In genomic region chr2:223765221-223765775, GRCh38 we compare ENCODE assay signal across 34 cellular contexts.
"Had no signal": no experiment of that assay in that cellular context is flagged by ENCODE, and none has a peak within 500 bp of the region (broad histone marks: within the 10 kb centered on the region; RNA-seq: fewer than 3 reads in every experiment).

No MANE protein-coding gene starts in this region.

- H3K4me1 ChIP-seq: adrenal gland, ascending aorta, gastrocnemius medialis, right lobe of liver, testis, uterus had no signal

- H3K27ac Mint-ChIP-seq: activated naive CD4-positive, alpha-beta T cell treated with anti-CD3 and anti-CD28 coated beads for 36 hours; activated naive CD8-positive, alpha-beta T cell treated with anti-CD3 and anti-CD28 coated beads for 36 hours; activated T-helper 1 cell treated with anti-CD3 and anti-CD28 coated beads, Interleukin-12 subunit alpha, Interleukin-12 subunit beta, Interleukin-2, Interleukin-4 antibody, amounts not matched to agents 30 ng/mL and 10 ng/mL and 1 ng/mL, durations not matched to agents 14 hours and 24 hours and 36 hours; natural killer cell treated with Interleukin-12 subunit alpha and Interleukin-12 subunit beta and Interleukin-15 and Interleukin-18, amount 100 ng/mL, for 72 hours; T-helper 17 cell had no signal

- H3K4me2 ChIP-seq: hepatocyte had no signal

- H3K27me3 ChIP-seq: adrenal gland, ascending aorta, gastrocnemius medialis, hepatocyte, neutrophil, ovary, right lobe of liver, testis, uterus had no signal

- DNase-seq: activated CD4-positive, alpha-beta T cell treated with anti-CD3 and anti-CD28 coated beads for 48 hours; activated CD4-positive, alpha-beta T cell treated with anti-CD3 and anti-CD28 coated beads, Interleukin-2, amount 50 U/mL, for 48 hours; activated CD8-positive, alpha-beta memory T cell treated with anti-CD3 and anti-CD28 coated beads, Interleukin-2, amount 50 U/mL, for 4 hours; activated effector memory CD4-positive, alpha-beta T cell treated with anti-CD3 and anti-CD28 coated beads, Interleukin-2, amount 50 U/mL, for 16 hours; activated naive CD4-positive, alpha-beta T cell treated with anti-CD3 and anti-CD28 coated beads for 36 hours; activated naive CD8-positive, alpha-beta T cell treated with anti-CD3 and anti-CD28 coated beads for 36 hours; activated T-cell treated with anti-CD3 and anti-CD28 coated beads, Interleukin-2, amount 50 U/mL, for 1 hour; adrenal gland; effector CD4-positive, alpha-beta T cell; gastrocnemius medialis; glutamatergic neuron; kidney; left colon; mesendoderm; mucosa of descending colon; ovary; right lobe of liver; stimulated activated CD4-positive, alpha-beta T cell treated with anti-CD3 and anti-CD28 coated beads, Interleukin-12 subunit alpha, Interleukin-12 subunit beta, amount 100 ng/mL, for 4 hours; stimulated activated CD4-positive, alpha-beta T cell treated with anti-CD3 and anti-CD28 coated beads, Interleukin-4, amount 100 ng/mL, for 1 hour; stimulated activated naive CD8-positive, alpha-beta T cell treated with anti-CD3 and anti-CD28 coated beads, Interleukin-15, Interleukin-2, amounts not matched to agents 100 U/mL and 50 U/mL, for 24 hours; T-helper 17 cell; T1000; testis; trophoblast cell; uterus; WERI-Rb-1 had no signal

- H3K27me3 Mint-ChIP-seq: activated naive CD8-positive, alpha-beta T cell treated with anti-CD3 and anti-CD28 coated beads for 36 hours; natural killer cell treated with Interleukin-12 subunit alpha and Interleukin-12 subunit beta and Interleukin-15 and Interleukin-18, amount 100 ng/mL, for 72 hours; progenitor cell of endocrine pancreas; T-helper 17 cell had no signal

- ATAC-seq: activated CD4-positive, CD25-positive, alpha-beta regulatory T cell treated with anti-CD3 and anti-CD28 coated beads, Interleukin-2, amount 50 U/mL, for 24 hours; gastrocnemius medialis; left colon; mucosa of descending colon; natural killer cell treated with Interleukin-12 subunit alpha and Interleukin-12 subunit beta and Interleukin-15 and Interleukin-18, amount 100 ng/mL, for 72 hours; stimulated activated naive CD8-positive, alpha-beta T cell treated with anti-CD3 and anti-CD28 coated beads, Interleukin-15, Interleukin-2, amounts not matched to agents 100 U/mL and 50 U/mL, for 24 hours; T-helper 17 cell had no signal

- H3K36me3 ChIP-seq: adrenal gland, ascending aorta, gastrocnemius medialis, neutrophil, ovary, right lobe of liver, uterus, WERI-Rb-1 had no signal

- H3K9me3 Mint-ChIP-seq: activated naive CD4-positive, alpha-beta T cell treated with anti-CD3 and anti-CD28 coated beads for 36 hours; activated naive CD8-positive, alpha-beta T cell treated with anti-CD3 and anti-CD28 coated beads for 36 hours; activated T-helper 1 cell treated with anti-CD3 and anti-CD28 coated beads, Interleukin-12 subunit alpha, Interleukin-12 subunit beta, Interleukin-2, Interleukin-4 antibody, amounts not matched to agents 30 ng/mL and 10 ng/mL and 1 ng/mL, durations not matched to agents 14 hours and 24 hours and 36 hours; natural killer cell treated with Interleukin-12 subunit alpha and Interleukin-12 subunit beta and Interleukin-15 and Interleukin-18, amount 100 ng/mL, for 72 hours had no signal

- H3K9me3 ChIP-seq: adrenal gland, ascending aorta, gastrocnemius medialis, mucosa of descending colon, neutrophil, ovary, right lobe of liver, testis, uterus had no signal

- H3K27ac ChIP-seq: adrenal gland, gastrocnemius medialis, hepatocyte, neutrophil, ovary, right lobe of liver, testis, uterus, WERI-Rb-1 had no signal

- H3K4me3 Mint-ChIP-seq: activated naive CD4-positive, alpha-beta T cell treated with anti-CD3 and anti-CD28 coated beads for 36 hours; activated naive CD8-positive, alpha-beta T cell treated with anti-CD3 and anti-CD28 coated beads for 36 hours; activated T-helper 1 cell treated with anti-CD3 and anti-CD28 coated beads, Interleukin-12 subunit alpha, Interleukin-12 subunit beta, Interleukin-2, Interleukin-4 antibody, amounts not matched to agents 30 ng/mL and 10 ng/mL and 1 ng/mL, durations not matched to agents 14 hours and 24 hours and 36 hours; brain; natural killer cell treated with Interleukin-12 subunit alpha and Interleukin-12 subunit beta and Interleukin-15 and Interleukin-18, amount 100 ng/mL, for 72 hours; T-helper 17 cell had no signal

- H3K4me3 ChIP-seq: adrenal gland, ascending aorta, gastrocnemius medialis, hepatocyte, mucosa of descending colon, ovary, right lobe of liver, testis, uterus had no signal
